1 cellular context compared by ENCODE assay signal in genomic region chr19:10717356-10718204, GRCh38.
A peak's percentile ranks its signal among the peaks of the same experiment; 100 is the strongest.
TF ChIP-seq lines count a peak whose summit lies in the region.

TSS of gene DNM2 (plus strand) at chr19:10718079. CDS start at chr19:10718243, 164 bp downstream.

TF ChIP-seq in H1, 55 proteins besides CTCF, POLR2A, EP300 and RAD21 (continued from another document):
- TF ChIP-seq CEBPB (IDR thresholded peaks at IDR 0.05; ENCODE audit: low read depth, low read length) (peak; percentile 66; the same call in 1 of the 2 replicates), SIX5 (IDR thresholded peaks at IDR 0.05; ENCODE audit: low read depth, low read length) (peak; percentile 91), NANOG (IDR thresholded peaks at IDR 0.05; ENCODE audit: insufficient read depth, low read depth, low read length, poor library complexity, severe bottlenecking) (no peak), POLR2AphosphoS5 (IDR thresholded peaks at IDR 0.05; ENCODE audit: low read depth, low read length) (peak; percentile 45; the same call in 1 of the 2 replicates), CREB1 (IDR thresholded peaks at IDR 0.05) (peak; percentile 73), TBP (IDR thresholded peaks at IDR 0.05; ENCODE audit: low read depth, low read length) (peak; percentile 63; the same call in 1 of the 2 replicates), SP1 (IDR thresholded peaks at IDR 0.05; ENCODE audit: low read depth, low read length) (peak; percentile 100), HDAC6 (IDR thresholded peaks at IDR 0.05; ENCODE audit: low read depth, low read length) (no peak), SP4 (IDR thresholded peaks at IDR 0.05; ENCODE audit: low read length) (peak; percentile 94), SIN3A (conservative IDR thresholded peaks at IDR 0.05 in 1 of 2, IDR thresholded peaks at IDR 0.05 in 1 of 2; ENCODE audit: low read depth in 1 of 2, low read length in 2 of 2) (peak in 1 of 2 experiments; percentile 81; a peak in 1 of 4 replicates), SP2 (IDR thresholded peaks at IDR 0.05; ENCODE audit: low read length) (peak; percentile 100), SRF (IDR thresholded peaks at IDR 0.05; ENCODE audit: low read depth, low read length) (peak; percentile 48; the same call in 1 of the 2 replicates), CHD2 (IDR thresholded peaks at IDR 0.05; ENCODE audit: low read length) (peak; percentile 98), CHD1 (IDR thresholded peaks at IDR 0.05; ENCODE audit: low read depth, low read length) (no peak), RNF2 (IDR thresholded peaks at IDR 0.05; ENCODE audit: borderline replicate concordance, low read depth, low read length, missing control alignments, poor library complexity, severe bottlenecking) (no peak), CTBP2 (IDR thresholded peaks at IDR 0.05; ENCODE audit: borderline replicate concordance, insufficient read depth, insufficient read length, low read length) (no peak), TAF1 (IDR thresholded peaks at IDR 0.05; ENCODE audit: low read depth, low read length) (peak; percentile 64; the same call in 1 of the 2 replicates), CBX8 (IDR thresholded peaks at IDR 0.05; ENCODE audit: borderline replicate concordance, low read depth, low read length) (no peak)
- TF ChIP-seq, protein P1, sequence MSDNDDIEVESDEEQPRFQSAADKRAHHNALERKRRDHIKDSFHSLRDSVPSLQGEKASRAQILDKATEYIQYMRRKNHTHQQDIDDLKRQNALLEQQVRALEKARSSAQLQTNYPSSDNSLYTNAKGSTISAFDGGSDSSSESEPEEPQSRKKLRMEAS (IDR thresholded peaks at IDR 0.05) = peak; percentile 29; the same call in 1 of the 2 replicates
- TF ChIP-seq, protein P2, sequence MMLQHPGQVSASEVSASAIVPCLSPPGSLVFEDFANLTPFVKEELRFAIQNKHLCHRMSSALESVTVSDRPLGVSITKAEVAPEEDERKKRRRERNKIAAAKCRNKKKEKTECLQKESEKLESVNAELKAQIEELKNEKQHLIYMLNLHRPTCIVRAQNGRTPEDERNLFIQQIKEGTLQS (IDR thresholded peaks at IDR 0.05; ENCODE audit: insufficient read depth, low read depth, low read length) = no peak
- TF ChIP-seq, protein P3, sequence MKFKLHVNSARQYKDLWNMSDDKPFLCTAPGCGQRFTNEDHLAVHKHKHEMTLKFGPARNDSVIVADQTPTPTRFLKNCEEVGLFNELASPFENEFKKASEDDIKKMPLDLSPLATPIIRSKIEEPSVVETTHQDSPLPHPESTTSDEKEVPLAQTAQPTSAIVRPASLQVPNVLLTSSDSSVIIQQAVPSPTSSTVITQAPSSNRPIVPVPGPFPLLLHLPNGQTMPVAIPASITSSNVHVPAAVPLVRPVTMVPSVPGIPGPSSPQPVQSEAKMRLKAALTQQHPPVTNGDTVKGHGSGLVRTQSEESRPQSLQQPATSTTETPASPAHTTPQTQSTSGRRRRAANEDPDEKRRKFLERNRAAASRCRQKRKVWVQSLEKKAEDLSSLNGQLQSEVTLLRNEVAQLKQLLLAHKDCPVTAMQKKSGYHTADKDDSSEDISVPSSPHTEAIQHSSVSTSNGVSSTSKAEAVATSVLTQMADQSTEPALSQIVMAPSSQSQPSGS (IDR thresholded peaks at IDR 0.05; ENCODE audit: low read length) = 0 out of 2 replicates have a peak, but pooled peaks have one; percentile 47
